Comparison of ENCODE assay signal across 1 cellular context in the genomic region with DNA sequence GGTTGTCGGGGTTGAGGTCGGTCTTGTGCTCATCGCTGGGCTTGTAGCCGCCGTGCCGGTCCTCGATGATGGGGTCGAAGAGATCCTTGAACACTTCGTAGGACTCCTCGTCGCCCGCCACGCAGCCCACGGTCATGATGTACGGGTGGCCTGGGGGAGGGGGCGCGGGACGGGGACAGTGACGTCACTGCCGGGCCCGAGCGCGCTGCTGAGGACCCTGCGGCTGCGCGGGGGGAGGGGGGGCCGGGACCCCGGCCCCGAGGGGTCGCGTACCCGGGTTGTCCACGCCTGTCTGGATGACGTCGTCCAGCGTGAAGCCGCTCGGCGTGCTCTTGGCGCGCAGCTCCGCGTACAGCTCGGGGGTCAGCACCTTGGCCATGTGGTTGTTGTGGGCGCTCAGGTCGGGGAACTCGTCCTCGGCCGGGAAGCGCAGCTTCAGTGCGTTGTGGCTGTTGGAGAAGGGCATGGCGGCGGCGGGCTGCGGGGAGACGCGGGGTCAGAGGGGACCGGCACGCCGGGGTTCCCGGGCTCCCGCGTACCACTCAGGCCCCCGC.
TF ChIP-seq lines count a peak whose summit lies in the region.

No MANE protein-coding gene starts in this region.

TF ChIP-seq in HCT116, 20 proteins besides CTCF, POLR2A, EP300 and RAD21 (continued from another document):
- TF ChIP-seq, protein P1, sequence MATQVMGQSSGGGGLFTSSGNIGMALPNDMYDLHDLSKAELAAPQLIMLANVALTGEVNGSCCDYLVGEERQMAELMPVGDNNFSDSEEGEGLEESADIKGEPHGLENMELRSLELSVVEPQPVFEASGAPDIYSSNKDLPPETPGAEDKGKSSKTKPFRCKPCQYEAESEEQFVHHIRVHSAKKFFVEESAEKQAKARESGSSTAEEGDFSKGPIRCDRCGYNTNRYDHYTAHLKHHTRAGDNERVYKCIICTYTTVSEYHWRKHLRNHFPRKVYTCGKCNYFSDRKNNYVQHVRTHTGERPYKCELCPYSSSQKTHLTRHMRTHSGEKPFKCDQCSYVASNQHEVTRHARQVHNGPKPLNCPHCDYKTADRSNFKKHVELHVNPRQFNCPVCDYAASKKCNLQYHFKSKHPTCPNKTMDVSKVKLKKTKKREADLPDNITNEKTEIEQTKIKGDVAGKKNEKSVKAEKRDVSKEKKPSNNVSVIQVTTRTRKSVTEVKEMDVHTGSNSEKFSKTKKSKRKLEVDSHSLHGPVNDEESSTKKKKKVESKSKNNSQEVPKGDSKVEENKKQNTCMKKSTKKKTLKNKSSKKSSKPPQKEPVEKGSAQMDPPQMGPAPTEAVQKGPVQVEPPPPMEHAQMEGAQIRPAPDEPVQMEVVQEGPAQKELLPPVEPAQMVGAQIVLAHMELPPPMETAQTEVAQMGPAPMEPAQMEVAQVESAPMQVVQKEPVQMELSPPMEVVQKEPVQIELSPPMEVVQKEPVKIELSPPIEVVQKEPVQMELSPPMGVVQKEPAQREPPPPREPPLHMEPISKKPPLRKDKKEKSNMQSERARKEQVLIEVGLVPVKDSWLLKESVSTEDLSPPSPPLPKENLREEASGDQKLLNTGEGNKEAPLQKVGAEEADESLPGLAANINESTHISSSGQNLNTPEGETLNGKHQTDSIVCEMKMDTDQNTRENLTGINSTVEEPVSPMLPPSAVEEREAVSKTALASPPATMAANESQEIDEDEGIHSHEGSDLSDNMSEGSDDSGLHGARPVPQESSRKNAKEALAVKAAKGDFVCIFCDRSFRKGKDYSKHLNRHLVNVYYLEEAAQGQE (IDR thresholded peaks at IDR 0.05; ENCODE audit: low read depth) = no peak
